In the genomic region with DNA sequence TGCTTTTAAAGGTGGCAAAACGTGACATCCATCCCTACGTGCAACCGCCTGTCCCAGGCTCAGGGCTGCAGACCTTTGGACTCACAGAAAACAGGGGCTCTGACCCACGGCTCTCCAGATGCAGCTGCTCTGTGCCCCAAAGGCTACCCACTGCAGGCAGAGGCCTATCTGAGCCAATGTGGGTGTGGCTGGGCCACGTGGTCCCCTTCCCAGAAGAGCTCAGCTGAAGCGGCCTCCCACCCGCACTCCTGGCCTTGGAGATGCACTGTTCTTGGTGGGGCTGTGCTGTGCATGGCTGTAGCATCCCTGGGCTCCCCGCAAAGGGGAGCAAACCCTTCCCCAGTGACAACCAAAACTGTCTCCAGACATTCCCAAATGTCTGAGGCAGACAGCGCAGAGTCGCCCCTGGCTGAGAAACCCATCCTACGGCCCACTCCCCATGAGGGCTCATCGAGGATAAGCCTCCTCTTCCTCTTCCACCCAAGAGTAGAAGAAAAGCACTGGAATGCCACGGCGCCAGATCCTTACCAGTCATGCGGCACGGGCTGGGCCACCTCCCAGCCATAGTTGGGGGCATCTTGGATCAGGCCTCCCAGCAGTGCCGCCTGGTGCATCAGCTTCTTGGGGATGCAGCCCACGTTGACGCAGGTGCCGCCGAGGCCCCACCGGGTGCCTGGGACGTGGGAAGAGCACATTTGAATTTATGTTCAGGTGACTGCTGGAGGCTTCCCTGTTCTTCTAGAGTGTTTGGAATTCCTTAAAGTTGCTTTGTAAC, we compare ENCODE assay signal across 33 cellular contexts.
"Had no signal": no experiment of that assay in that cellular context is flagged by ENCODE, and none has a peak within 500 bp of the region (broad histone marks: within the 10 kb centered on the region; RNA-seq: fewer than 3 reads in every experiment).

No MANE protein-coding gene starts in this region.

- H3K27me3 Mint-ChIP-seq: activated B cell treated with CpG ODN at 0.5 μM for 24 hours; activated CD4-positive, alpha-beta memory T cell treated with anti-CD3 and anti-CD28 coated beads for 36 hours had no signal

- H3K4me3 ChIP-seq: adrenal gland, body of pancreas, breast epithelium, PC-9 had no signal

- H3K4me3 Mint-ChIP-seq: activated B cell treated with CpG ODN at 0.5 μM for 24 hours; activated CD4-positive, alpha-beta memory T cell treated with anti-CD3 and anti-CD28 coated beads for 36 hours; activated naive CD4-positive, alpha-beta T cell treated with anti-CD3 and anti-CD28 coated beads for 36 hours; activated T-cell treated with anti-CD3 and anti-CD28 coated beads, Interleukin-2, amount 50 U/mL, for 4 hours; activated T-helper 1 cell treated with anti-CD3 and anti-CD28 coated beads, Interleukin-12 subunit alpha, Interleukin-12 subunit beta, Interleukin-2, Interleukin-4 antibody, amounts not matched to agents 30 ng/mL and 10 ng/mL and 1 ng/mL, durations not matched to agents 14 hours and 24 hours and 36 hours; T-helper 2 cell treated with Interferon-gamma antibody and Interleukin-4, amounts not matched to agents 5 μg/mL and 100 μg/mL, for 36 hours had no signal

- H3K27me3 ChIP-seq: adrenal gland, body of pancreas, breast epithelium had no signal

- H3K4me1 ChIP-seq: adrenal gland, breast epithelium had no signal

- DNase-seq: activated B cell treated with CpG ODN at 0.5 μM for 24 hours; activated CD4-positive, alpha-beta memory T cell treated with anti-CD3 and anti-CD28 coated beads for 36 hours; activated CD4-positive, alpha-beta T cell treated with anti-CD3 and anti-CD28 coated beads for 4 hours; activated CD4-positive, alpha-beta T cell treated with anti-CD3 and anti-CD28 coated beads, Interleukin-2, amount 50 U/mL, for 1 hour; activated CD4-positive, CD25-positive, alpha-beta regulatory T cell treated with anti-CD3 and anti-CD28 coated beads, Interleukin-2, amount 50 U/mL, for 72 hours; activated CD8-positive, alpha-beta memory T cell treated with anti-CD3 and anti-CD28 coated beads, Interleukin-2, amount 50 U/mL, for 4 hours; activated gamma-delta T cell treated with Interleukin-2 at 50 U/mL for 16 hours; activated naive CD4-positive, alpha-beta T cell treated with anti-CD3 and anti-CD28 coated beads for 36 hours; activated T-cell treated with anti-CD3 and anti-CD28 coated beads for 4 hours; activated T-cell treated with anti-CD3 and anti-CD28 coated beads, Interleukin-2, amount 50 U/mL, for 4 hours; adrenal gland; body of pancreas; NCI-H1092 treated with DMSO at 0.1 percent for 48 hours; NCI-H1417; NCI-H146; NCI-H187; NCI-H2029 treated with DMSO at 0.1 percent for 48 hours; NCI-H2107; NCI-H2171; NCI-H510A; NCI-H526; NCI-H748 treated with DMSO at 0.1 percent for 48 hours; NK-92 treated with Interleukin-12 subunit alpha and Interleukin-12 subunit beta, amount 100 ng/mL, for 24 hours; PC-9; Right ventricle myocardium superior; SW 1271 had no signal

- H3K4me2 ChIP-seq: PC-9 had no signal

- ATAC-seq: activated naive CD4-positive, alpha-beta T cell treated with anti-CD3 and anti-CD28 coated beads, Interleukin-2, amount 50 U/mL, for 72 hours; activated T-cell treated with anti-CD3 and anti-CD28 coated beads, Interleukin-2, amount 50 U/mL, for 4 hours; body of pancreas had no signal

- H3K4me1 Mint-ChIP-seq: activated B cell treated with CpG ODN at 0.5 μM for 24 hours had no signal

- H3K9me3 ChIP-seq: adrenal gland, body of pancreas, breast epithelium had no signal

- H3K27ac ChIP-seq: adrenal gland, body of pancreas, breast epithelium, PC-9, VCaP had no signal

- H3K27ac Mint-ChIP-seq: activated B cell treated with CpG ODN at 0.5 μM for 24 hours; activated CD4-positive, alpha-beta memory T cell treated with anti-CD3 and anti-CD28 coated beads for 36 hours; activated naive CD4-positive, alpha-beta T cell treated with anti-CD3 and anti-CD28 coated beads for 36 hours; activated naive CD4-positive, alpha-beta T cell treated with anti-CD3 and anti-CD28 coated beads, Interleukin-2, amount 50 U/mL, for 72 hours; activated T-helper 1 cell treated with anti-CD3 and anti-CD28 coated beads, Interleukin-12 subunit alpha, Interleukin-12 subunit beta, Interleukin-2, Interleukin-4 antibody, amounts not matched to agents 30 ng/mL and 10 ng/mL and 1 ng/mL, durations not matched to agents 14 hours and 24 hours and 36 hours; T-helper 2 cell treated with Interferon-gamma antibody and Interleukin-4, amounts not matched to agents 5 μg/mL and 100 μg/mL, for 36 hours had no signal

- H2AFZ ChIP-seq: PC-9 had no signal

- FAIRE-seq: astrocyte, RCC 7860 had no signal

- H3K36me3 ChIP-seq: breast epithelium had no signal
